21 cellular contexts compared by ENCODE assay signal in the genomic region with DNA sequence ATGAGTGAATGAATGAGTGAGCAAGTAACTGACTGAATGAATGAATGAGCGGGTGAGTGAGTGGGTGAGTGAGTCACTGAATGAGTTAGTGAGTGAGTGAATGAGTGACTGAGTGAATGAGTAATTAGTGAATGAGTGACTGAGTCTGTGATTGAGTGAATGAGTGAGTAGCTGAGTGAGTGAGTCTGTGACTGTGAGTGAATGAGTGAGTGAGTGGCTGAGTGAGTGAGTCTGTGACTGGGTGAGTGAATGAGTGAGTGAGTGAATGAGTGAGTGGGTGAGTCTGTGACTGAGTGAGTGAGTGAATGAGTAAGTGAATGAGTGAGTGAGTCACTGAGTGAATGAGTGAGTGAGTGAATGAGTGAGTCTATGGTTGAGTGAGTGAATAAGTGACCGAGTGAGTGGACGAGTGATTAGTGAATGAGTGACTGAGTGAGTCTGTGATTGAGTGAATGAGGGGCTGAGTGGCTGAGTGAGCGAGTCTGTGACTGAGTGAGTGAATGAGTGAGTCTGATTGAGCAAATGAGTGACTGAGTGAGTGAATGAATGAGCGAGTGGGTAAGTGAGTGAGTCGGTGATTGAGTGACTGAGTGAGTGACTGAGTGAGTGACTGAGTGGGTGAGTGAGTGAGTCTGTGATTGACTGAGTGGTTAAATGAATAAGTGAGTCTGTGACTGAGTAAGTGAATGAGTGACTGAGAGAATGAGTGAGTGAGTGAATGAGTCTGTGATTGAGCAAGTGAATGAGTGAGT.
A peak's percentile ranks its signal among the peaks of the same experiment; 100 is the strongest.
DNase-seq lines count a peak whose midpoint lies in the region; ATAC-seq, FAIRE-seq and TF ChIP-seq lines count a peak whose summit lies in the region.
"Had no signal": no experiment of that assay in that cellular context is flagged by ENCODE, and none has a peak within 500 bp of the region (broad histone marks: within the 10 kb centered on the region; RNA-seq: fewer than 3 reads in every experiment).

No MANE protein-coding gene starts in this region.

- peaks cover 0 to under 1% of the 10 kb centered on the region in 2 donors for H3K9me3 Mint-ChIP-seq in activated T-cell treated with anti-CD3 and anti-CD28 coated beads, Interleukin-2, amount 50 U/mL, for 72 hours
- H3K9me3 Mint-ChIP-seq in activated T-cell treated with anti-CD3 and anti-CD28 coated beads, Interleukin-2, amount 50 U/mL, for 24 hours, result no peaks in the 10 kb centered on the region
- peaks cover 1% of the 10 kb centered on the region for H3K9me3 Mint-ChIP-seq in stimulated activated effector memory CD8-positive, alpha-beta T cell treated with anti-CD3 and anti-CD28 coated beads, Interleukin-12 subunit alpha, Interleukin-12 subunit beta, amount 100 ng/mL, for 72 hours
- H3K9me3 Mint-ChIP-seq: HFFc6 had no signal

- FAIRE-seq in HTR-8/SVneo (lab: Jason Lieb, UNC) (peak; percentile 71), bronchial epithelial cell (lab: Jason Lieb, UNC) (peak; percentile 79)
- FAIRE-seq: A549, G401.6, H54 had no signal

- no peak overlapping the region for H3K4me3 ChIP-seq in bronchial epithelial cell (ENCODE audit: low read depth, low read length)
- H3K4me3 ChIP-seq: A549, Peyer's patch, SJSA1 had no signal

- ATAC-seq in activated T-cell treated with anti-CD3 and anti-CD28 coated beads, Interleukin-2, amount 50 U/mL, for 72 hours (replicated peaks in 1 of 2), result peak; percentile 58 to 59
- ATAC-seq in stimulated activated effector memory CD8-positive, alpha-beta T cell treated with anti-CD3 and anti-CD28 coated beads, Interleukin-12 subunit alpha, Interleukin-12 subunit beta, amount 100 ng/mL, for 72 hours, result peak; percentile 81
- ATAC-seq: A549 had no signal

- H3K27me3 ChIP-seq in bronchial epithelial cell (ENCODE audit: control insufficient read depth, insufficient read depth, low read length), result no peaks in the 10 kb centered on the region
- H3K27me3 ChIP-seq: Peyer's patch had no signal

- H3K4me1 Mint-ChIP-seq in activated T-cell treated with anti-CD3 and anti-CD28 coated beads, Interleukin-2, amount 50 U/mL, for 72 hours (ENCODE audit: low read depth), result no peaks in the 10 kb centered on the region
- H3K4me1 Mint-ChIP-seq in activated T-cell treated with anti-CD3 and anti-CD28 coated beads, Interleukin-2, amount 50 U/mL, for 24 hours (ENCODE audit: low read depth), result no peaks in the 10 kb centered on the region
- H3K4me1 Mint-ChIP-seq in stimulated activated effector memory CD8-positive, alpha-beta T cell treated with anti-CD3 and anti-CD28 coated beads, Interleukin-12 subunit alpha, Interleukin-12 subunit beta, amount 100 ng/mL, for 72 hours, result peaks cover 21% of the 10 kb centered on the region
- H3K4me1 Mint-ChIP-seq: B cell had no signal

- no peak for TF ChIP-seq CTCF in bronchial epithelial cell (IDR thresholded peaks at IDR 0.05; ENCODE audit: insufficient read depth, low read length, severe bottlenecking)

- H3K36me3 ChIP-seq in bronchial epithelial cell (ENCODE audit: control insufficient read depth, insufficient read depth, low read length), result no peaks in the 10 kb centered on the region
- H3K36me3 ChIP-seq: Peyer's patch, SJSA1 had no signal

- H3K27ac Mint-ChIP-seq in activated T-cell treated with anti-CD3 and anti-CD28 coated beads, Interleukin-2, amount 50 U/mL, for 72 hours, result no peak overlapping the region
- no peak overlapping the region for H3K27ac Mint-ChIP-seq in activated T-cell treated with anti-CD3 and anti-CD28 coated beads, Interleukin-2, amount 50 U/mL, for 24 hours
- H3K27ac Mint-ChIP-seq in stimulated activated effector memory CD8-positive, alpha-beta T cell treated with anti-CD3 and anti-CD28 coated beads, Interleukin-12 subunit alpha, Interleukin-12 subunit beta, amount 100 ng/mL, for 72 hours, result no peak overlapping the region
- H3K27ac Mint-ChIP-seq: B cell, CD14-positive monocyte, HFFc6 had no signal

- no peaks in the 10 kb centered on the region for H3K27me3 Mint-ChIP-seq in activated T-cell treated with anti-CD3 and anti-CD28 coated beads, Interleukin-2, amount 50 U/mL, for 72 hours (ENCODE audit: low read depth)
- peaks cover 24% of the 10 kb centered on the region for H3K27me3 Mint-ChIP-seq in activated T-cell treated with anti-CD3 and anti-CD28 coated beads, Interleukin-2, amount 50 U/mL, for 24 hours

- DNase-seq in activated T-cell treated with anti-CD3 and anti-CD28 coated beads, Interleukin-2, amount 50 U/mL, for 72 hours, result no peak
- no peak for DNase-seq in activated T-cell treated with anti-CD3 and anti-CD28 coated beads, Interleukin-2, amount 50 U/mL, for 24 hours
- DNase-seq in HTR-8/SVneo (ENCODE audit: insufficient read length, low spot score), result no peak
- no peak for DNase-seq in bronchial epithelial cell (ENCODE audit: low read depth)
- DNase-seq in stimulated activated effector memory CD8-positive, alpha-beta T cell treated with anti-CD3 and anti-CD28 coated beads, Interleukin-12 subunit alpha, Interleukin-12 subunit beta, amount 100 ng/mL, for 72 hours (ENCODE audit: low spot score in 2 of 2), result no peak
- no peak for DNase-seq in T-helper 9 cell
- no peak for DNase-seq in germinal center (ENCODE audit: low spot score)
- DNase-seq: HFFc6, KG1, NCI-H146, NCI-H2029, NCI-H345, NCI-H524 treated with DMSO at 0.1 percent for 48 hours, NCI-H82, Peyer's patch had no signal

- H3K4me3 Mint-ChIP-seq in activated T-cell treated with anti-CD3 and anti-CD28 coated beads, Interleukin-2, amount 50 U/mL, for 72 hours, result no peak overlapping the region
- no peak overlapping the region for H3K4me3 Mint-ChIP-seq in activated T-cell treated with anti-CD3 and anti-CD28 coated beads, Interleukin-2, amount 50 U/mL, for 24 hours
- H3K4me3 Mint-ChIP-seq in stimulated activated effector memory CD8-positive, alpha-beta T cell treated with anti-CD3 and anti-CD28 coated beads, Interleukin-12 subunit alpha, Interleukin-12 subunit beta, amount 100 ng/mL, for 72 hours, result no peak overlapping the region
- H3K4me3 Mint-ChIP-seq: B cell, CD14-positive monocyte, HFFc6 had no signal

- no peaks in the 10 kb centered on the region for H3K36me3 Mint-ChIP-seq in activated T-cell treated with anti-CD3 and anti-CD28 coated beads, Interleukin-2, amount 50 U/mL, for 72 hours (ENCODE audit: insufficient read depth in 2 of 2)
- no peaks in the 10 kb centered on the region for H3K36me3 Mint-ChIP-seq in activated T-cell treated with anti-CD3 and anti-CD28 coated beads, Interleukin-2, amount 50 U/mL, for 24 hours (ENCODE audit: low read depth)
- no peaks in the 10 kb centered on the region for H3K36me3 Mint-ChIP-seq in stimulated activated effector memory CD8-positive, alpha-beta T cell treated with anti-CD3 and anti-CD28 coated beads, Interleukin-12 subunit alpha, Interleukin-12 subunit beta, amount 100 ng/mL, for 72 hours
